21 cellular contexts compared by ENCODE assay signal in the genomic region with DNA sequence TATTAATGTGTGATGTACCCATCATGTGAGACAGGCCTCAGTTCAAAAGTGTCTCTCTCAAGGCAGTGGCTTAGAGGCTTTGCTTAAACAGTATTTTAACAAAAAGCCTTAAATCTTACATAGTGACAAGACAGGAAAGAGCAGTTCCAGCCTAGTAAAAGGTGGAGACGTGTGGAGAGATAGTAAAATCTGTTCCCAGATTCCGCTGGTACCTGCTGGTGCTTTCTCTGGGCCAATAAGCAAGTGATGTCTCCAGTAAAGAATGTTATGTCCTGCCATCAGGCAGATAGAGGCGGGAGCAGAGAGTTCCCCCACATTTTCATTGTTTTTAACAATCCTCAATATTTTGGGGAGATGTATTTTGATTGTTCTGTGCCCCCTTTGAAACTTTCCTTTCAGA.
"Had no signal": no experiment of that assay in that cellular context is flagged by ENCODE, and none has a peak within 500 bp of the region (broad histone marks: within the 10 kb centered on the region; RNA-seq: fewer than 3 reads in every experiment).

No MANE protein-coding gene starts in this region.

- H3K4me3 Mint-ChIP-seq: activated CD4-positive, alpha-beta memory T cell treated with anti-CD3 and anti-CD28 coated beads, Interleukin-2, amount 10 ng/mL, durations not matched to agents 7 days and 5 days; activated CD4-positive, alpha-beta T cell treated with anti-CD3 and anti-CD28 coated beads for 36 hours; activated naive CD8-positive, alpha-beta T cell treated with anti-CD3 and anti-CD28 coated beads, Interleukin-2, amount 10 ng/mL, durations not matched to agents 7 days and 5 days had no signal

- H3K4me1 Mint-ChIP-seq: activated CD4-positive, alpha-beta memory T cell treated with anti-CD3 and anti-CD28 coated beads, Interleukin-2, amount 10 ng/mL, durations not matched to agents 7 days and 5 days; activated CD4-positive, alpha-beta T cell treated with anti-CD3 and anti-CD28 coated beads for 36 hours had no signal

- DNase-seq: activated CD4-positive, alpha-beta memory T cell treated with anti-CD3 and anti-CD28 coated beads, Interleukin-2, amount 10 ng/mL, durations not matched to agents 7 days and 5 days; activated CD4-positive, alpha-beta T cell treated with anti-CD3 and anti-CD28 coated beads for 36 hours; activated CD4-positive, alpha-beta T cell treated with anti-CD3 and anti-CD28 coated beads, Interleukin-2, amount 50 U/mL, for 1 hour; activated CD8-positive, alpha-beta memory T cell treated with anti-CD3 and anti-CD28 coated beads, Interleukin-2, amount 50 U/mL, for 4 hours; activated naive CD4-positive, alpha-beta T cell treated with anti-CD3 and anti-CD28 coated beads, Interleukin-2, amount 50 U/mL, for 16 hours; activated naive CD8-positive, alpha-beta T cell treated with anti-CD3 and anti-CD28 coated beads, Interleukin-2, amount 10 ng/mL, durations not matched to agents 7 days and 5 days; activated T-cell treated with anti-CD3 and anti-CD28 coated beads, Interleukin-2, amount 50 U/mL, for 1 hour; adrenal gland; body of pancreas; central memory CD4-positive, alpha-beta T cell; KG1; NCI-H1092; NCI-H1417; NCI-H1930; NCI-H2171; NCI-H2227 treated with DMSO at 0.1 percent for 48 hours; NCI-H446 treated with DMSO at 0.1 percent for 48 hours; NCI-H524 treated with DMSO at 0.1 percent for 48 hours; NCI-H748 treated with DMSO at 0.1 percent for 48 hours; SK-N-SH; T-helper 1 cell had no signal

- H3K9me3 Mint-ChIP-seq: activated CD4-positive, alpha-beta memory T cell treated with anti-CD3 and anti-CD28 coated beads, Interleukin-2, amount 10 ng/mL, durations not matched to agents 7 days and 5 days; activated naive CD8-positive, alpha-beta T cell treated with anti-CD3 and anti-CD28 coated beads, Interleukin-2, amount 10 ng/mL, durations not matched to agents 7 days and 5 days had no signal

- H3K27ac Mint-ChIP-seq: activated CD4-positive, alpha-beta memory T cell treated with anti-CD3 and anti-CD28 coated beads, Interleukin-2, amount 10 ng/mL, durations not matched to agents 7 days and 5 days; activated naive CD8-positive, alpha-beta T cell treated with anti-CD3 and anti-CD28 coated beads, Interleukin-2, amount 10 ng/mL, durations not matched to agents 7 days and 5 days had no signal

- ATAC-seq: activated CD4-positive, alpha-beta T cell treated with anti-CD3 and anti-CD28 coated beads for 36 hours; body of pancreas had no signal

- H3K27me3 Mint-ChIP-seq: activated CD4-positive, alpha-beta memory T cell treated with anti-CD3 and anti-CD28 coated beads, Interleukin-2, amount 10 ng/mL, durations not matched to agents 7 days and 5 days; activated CD4-positive, alpha-beta T cell treated with anti-CD3 and anti-CD28 coated beads for 36 hours; activated naive CD8-positive, alpha-beta T cell treated with anti-CD3 and anti-CD28 coated beads, Interleukin-2, amount 10 ng/mL, durations not matched to agents 7 days and 5 days had no signal
